ENCODE assay signal across 13 cellular contexts in the genomic region with DNA sequence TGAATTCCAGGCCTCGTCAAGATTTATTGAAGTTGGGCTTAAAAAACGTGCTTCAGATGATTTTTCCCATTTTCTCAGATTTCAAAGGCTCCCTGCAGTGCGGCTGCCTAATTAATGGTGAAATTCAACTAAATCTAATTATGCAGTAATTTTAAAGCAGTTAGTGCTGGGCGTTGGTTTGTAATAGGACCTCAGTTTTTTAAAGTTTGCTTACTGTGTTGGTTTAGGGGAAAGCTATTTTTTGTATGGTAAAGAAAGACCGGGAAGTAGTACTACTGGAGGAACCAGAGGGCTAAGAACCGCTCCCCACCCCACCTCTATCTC. TPM values are rescaled to one million over a fixed set of nuclear protein-coding genes. Genes with fewer than 3 reads are reported as not detected.
DNase-seq lines count a peak whose midpoint lies in the region; ATAC-seq, FAIRE-seq and TF ChIP-seq lines count a peak whose summit lies in the region.
"Had no signal": no experiment of that assay in that cellular context is flagged by ENCODE, and none has a peak within 500 bp of the region (broad histone marks: within the 10 kb centered on the region; RNA-seq: fewer than 3 reads in every experiment).

No MANE protein-coding gene starts in this region.

- H3K36me3 ChIP-seq in HEK293 (ENCODE audit: control insufficient read depth in 2 of 2, insufficient read depth in 1 of 2, low read length in 2 of 2) (peaks cover 10 to 20% of the 10 kb centered on the region in 2 experiments), kidney (ENCODE audit: control insufficient read depth in 1 of 2, insufficient read depth in 2 of 2, low read length in 2 of 2) (peaks cover 0 to 29% of the 10 kb centered on the region in 2 donors), skeletal muscle tissue (ENCODE audit: control insufficient read depth in 3 of 3, insufficient read depth in 3 of 3, low read length in 3 of 3) (no peaks in the 10 kb centered on the region)
- H3K36me3 ChIP-seq: neutrophil had no signal

- no peak for TF ChIP-seq CTCF in HEK293 (tag by site-specific recombination; IDR thresholded peaks at IDR 0.05)
- TF ChIP-seq CTCF in astrocyte of the cerebellum (IDR thresholded peaks at IDR 0.05; ENCODE audit: low read depth, low read length, missing control alignments) = no peak
- TF ChIP-seq CTCF in kidney (IDR thresholded peaks at IDR 0.05; ENCODE audit: borderline replicate concordance, extremely low read depth, insufficient read depth) = no peak

- H3K9me3 ChIP-seq in HEK293 (ENCODE audit: control insufficient read depth, insufficient read depth, low read depth, low read length) (no peaks in the 10 kb centered on the region), kidney (ENCODE audit: control insufficient read depth in 1 of 2, low read length in 2 of 2) (no peaks in the 10 kb centered on the region), skeletal muscle tissue (ENCODE audit: control insufficient read depth in 3 of 3, low read length in 3 of 3) (no peaks in the 10 kb centered on the region)
- H3K9me3 ChIP-seq: neutrophil had no signal

- POLR2A ChIA-PET in HEK293 (lab: Yijun Ruan, JAX) = no interaction called here

- H3K9ac ChIP-seq in kidney (ENCODE audit: low read length in 2 of 2) = peak overlapping the region; percentile 82 to 83
- H3K9ac ChIP-seq in skeletal muscle tissue (ENCODE audit: low read depth in 1 of 3, low read length in 3 of 3) = peak overlapping the region; percentile 57 to 87 (median 79)

- intact Hi-C loops in kidney (cut with DNase I) = no loop called here

- DNase-seq in astrocyte of the cerebellum (ENCODE audit: low read depth) (no peak), kidney (no peak), activated gamma-delta T cell (lab: John Stamatoyannopoulos, UW) (no peak), NCI-H1092 (lab: John Stamatoyannopoulos, UW) (no peak)
- DNase-seq: activated CD4-positive, alpha-beta T cell treated with anti-CD3 and anti-CD28 coated beads for 36 hours; activated naive CD8-positive, alpha-beta T cell treated with anti-CD3 and anti-CD28 coated beads, Interleukin-2, amount 10 ng/mL, durations not matched to agents 7 days and 5 days; CD4-positive, alpha-beta T cell had no signal

- no peak overlapping the region for H3K4me3 ChIP-seq in HEK293 (ENCODE audit: low read depth, low read length)
- peak overlapping the region; percentile 95 for H3K4me3 ChIP-seq in astrocyte of the cerebellum (ENCODE audit: low read depth, low read length)
- peak overlapping the region; percentile 17 to 65 for H3K4me3 ChIP-seq in kidney (ENCODE audit: low read length in 2 of 2)
- H3K4me3 ChIP-seq in skeletal muscle tissue (ENCODE audit: low read length in 3 of 3) = peak overlapping the region in 1 of 3 donors; percentile 62
- H3K4me3 ChIP-seq: K562 had no signal

- peak overlapping the region; percentile 96 for H3K27ac ChIP-seq in HEK293 (ENCODE audit: extremely low read depth, low read depth, low read length)
- peak overlapping the region; percentile 87 to 91 for H3K27ac ChIP-seq in kidney (ENCODE audit: low read depth in 2 of 2, low read length in 2 of 2)
- peak overlapping the region; percentile 72 for H3K27ac ChIP-seq in skeletal muscle tissue (ENCODE audit: low read depth, low read length)
- H3K27ac ChIP-seq: neutrophil had no signal

- FAIRE-seq in kidney (lab: Jason Lieb, UNC) = no peak
- FAIRE-seq: K562 had no signal

- CTCF ChIA-PET in HEK293 (lab: Yijun Ruan, JAX) = interaction anchor here (0.7 to 1.1 kb wide), 2 partner anchors 11 to 14 kb away, joined by 3 read pairs; no protein-coding TSS in a partner anchor

- in situ Hi-C loops in astrocyte of the cerebellum (cut with HindIII; ENCODE audit: low sequenced_read_pairs) = loop anchor here (25.0 kb wide), 2 partner anchors 895 to 1680 kb away; no protein-coding TSS in a partner anchor

- H3K4me1 ChIP-seq in HEK293 (ENCODE audit: control insufficient read depth, insufficient read depth, low read length) (peaks cover 35% of the 10 kb centered on the region), kidney (ENCODE audit: control insufficient read depth in 1 of 2, insufficient read depth in 1 of 2, low read depth in 1 of 2, low read length in 2 of 2) (peaks cover 17 to 21% of the 10 kb centered on the region in 2 donors), skeletal muscle tissue (ENCODE audit: control insufficient read depth in 3 of 3, insufficient read depth in 3 of 3, low read length in 3 of 3) (peaks cover 14 to 18% (median 18%) of the 10 kb centered on the region in 3 donors)

- no peaks in the 10 kb centered on the region for H3K27me3 ChIP-seq in skeletal muscle tissue (ENCODE audit: control insufficient read depth in 3 of 3, insufficient read depth in 3 of 3, low read length in 3 of 3)

- ATAC-seq in HG03439 (IDR thresholded peaks at IDR 0.05; ENCODE audit: unreplicated experiment) = no peak
- no peak for ATAC-seq in HG03280 (IDR thresholded peaks at IDR 0.05; ENCODE audit: unreplicated experiment)
- ATAC-seq: activated CD4-positive, alpha-beta T cell treated with anti-CD3 and anti-CD28 coated beads for 36 hours; K562 had no signal

TF ChIP-seq in HEK293, 187 proteins besides CTCF, POLR2A, EP300 and RAD21 (continues in another document):
- no peak for TF ChIP-seq ZNF223 (tag by site-specific recombination; IDR thresholded peaks at IDR 0.05)
- TF ChIP-seq ZBTB7A (tag by site-specific recombination; IDR thresholded peaks at IDR 0.05; ENCODE audit: low read depth) = no peak
- TF ChIP-seq ZNF112 (tag by site-specific recombination; IDR thresholded peaks at IDR 0.05) = no peak
- TF ChIP-seq, protein P1, sequence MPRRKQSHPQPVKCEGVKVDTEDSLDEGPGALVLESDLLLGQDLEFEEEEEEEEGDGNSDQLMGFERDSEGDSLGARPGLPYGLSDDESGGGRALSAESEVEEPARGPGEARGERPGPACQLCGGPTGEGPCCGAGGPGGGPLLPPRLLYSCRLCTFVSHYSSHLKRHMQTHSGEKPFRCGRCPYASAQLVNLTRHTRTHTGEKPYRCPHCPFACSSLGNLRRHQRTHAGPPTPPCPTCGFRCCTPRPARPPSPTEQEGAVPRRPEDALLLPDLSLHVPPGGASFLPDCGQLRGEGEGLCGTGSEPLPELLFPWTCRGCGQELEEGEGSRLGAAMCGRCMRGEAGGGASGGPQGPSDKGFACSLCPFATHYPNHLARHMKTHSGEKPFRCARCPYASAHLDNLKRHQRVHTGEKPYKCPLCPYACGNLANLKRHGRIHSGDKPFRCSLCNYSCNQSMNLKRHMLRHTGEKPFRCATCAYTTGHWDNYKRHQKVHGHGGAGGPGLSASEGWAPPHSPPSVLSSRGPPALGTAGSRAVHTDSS (tag by site-specific recombination; IDR thresholded peaks at IDR 0.05) = no peak
- TF ChIP-seq ZNF114 (tag by site-specific recombination; IDR thresholded peaks at IDR 0.05) = no peak
- TF ChIP-seq ZNF514 (tag by site-specific recombination; IDR thresholded peaks at IDR 0.05) = no peak
- TF ChIP-seq, protein P2, sequence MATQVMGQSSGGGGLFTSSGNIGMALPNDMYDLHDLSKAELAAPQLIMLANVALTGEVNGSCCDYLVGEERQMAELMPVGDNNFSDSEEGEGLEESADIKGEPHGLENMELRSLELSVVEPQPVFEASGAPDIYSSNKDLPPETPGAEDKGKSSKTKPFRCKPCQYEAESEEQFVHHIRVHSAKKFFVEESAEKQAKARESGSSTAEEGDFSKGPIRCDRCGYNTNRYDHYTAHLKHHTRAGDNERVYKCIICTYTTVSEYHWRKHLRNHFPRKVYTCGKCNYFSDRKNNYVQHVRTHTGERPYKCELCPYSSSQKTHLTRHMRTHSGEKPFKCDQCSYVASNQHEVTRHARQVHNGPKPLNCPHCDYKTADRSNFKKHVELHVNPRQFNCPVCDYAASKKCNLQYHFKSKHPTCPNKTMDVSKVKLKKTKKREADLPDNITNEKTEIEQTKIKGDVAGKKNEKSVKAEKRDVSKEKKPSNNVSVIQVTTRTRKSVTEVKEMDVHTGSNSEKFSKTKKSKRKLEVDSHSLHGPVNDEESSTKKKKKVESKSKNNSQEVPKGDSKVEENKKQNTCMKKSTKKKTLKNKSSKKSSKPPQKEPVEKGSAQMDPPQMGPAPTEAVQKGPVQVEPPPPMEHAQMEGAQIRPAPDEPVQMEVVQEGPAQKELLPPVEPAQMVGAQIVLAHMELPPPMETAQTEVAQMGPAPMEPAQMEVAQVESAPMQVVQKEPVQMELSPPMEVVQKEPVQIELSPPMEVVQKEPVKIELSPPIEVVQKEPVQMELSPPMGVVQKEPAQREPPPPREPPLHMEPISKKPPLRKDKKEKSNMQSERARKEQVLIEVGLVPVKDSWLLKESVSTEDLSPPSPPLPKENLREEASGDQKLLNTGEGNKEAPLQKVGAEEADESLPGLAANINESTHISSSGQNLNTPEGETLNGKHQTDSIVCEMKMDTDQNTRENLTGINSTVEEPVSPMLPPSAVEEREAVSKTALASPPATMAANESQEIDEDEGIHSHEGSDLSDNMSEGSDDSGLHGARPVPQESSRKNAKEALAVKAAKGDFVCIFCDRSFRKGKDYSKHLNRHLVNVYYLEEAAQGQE (tag by site-specific recombination; IDR thresholded peaks at IDR 0.05) = no peak
- TF ChIP-seq YY1 (tag by site-specific recombination; IDR thresholded peaks at IDR 0.05) = no peak
- no peak for TF ChIP-seq ZNF324 (tag by site-specific recombination; IDR thresholded peaks at IDR 0.05)
- TF ChIP-seq ZNF747 (tag by site-specific recombination; IDR thresholded peaks at IDR 0.05) = no peak
- TF ChIP-seq ZNF677 (tag by site-specific recombination; IDR thresholded peaks at IDR 0.05) = no peak
- peak; percentile 43; the same call in 1 of the 2 replicates for TF ChIP-seq KLF1 (tag by site-specific recombination; IDR thresholded peaks at IDR 0.05)
- TF ChIP-seq, protein P3, sequence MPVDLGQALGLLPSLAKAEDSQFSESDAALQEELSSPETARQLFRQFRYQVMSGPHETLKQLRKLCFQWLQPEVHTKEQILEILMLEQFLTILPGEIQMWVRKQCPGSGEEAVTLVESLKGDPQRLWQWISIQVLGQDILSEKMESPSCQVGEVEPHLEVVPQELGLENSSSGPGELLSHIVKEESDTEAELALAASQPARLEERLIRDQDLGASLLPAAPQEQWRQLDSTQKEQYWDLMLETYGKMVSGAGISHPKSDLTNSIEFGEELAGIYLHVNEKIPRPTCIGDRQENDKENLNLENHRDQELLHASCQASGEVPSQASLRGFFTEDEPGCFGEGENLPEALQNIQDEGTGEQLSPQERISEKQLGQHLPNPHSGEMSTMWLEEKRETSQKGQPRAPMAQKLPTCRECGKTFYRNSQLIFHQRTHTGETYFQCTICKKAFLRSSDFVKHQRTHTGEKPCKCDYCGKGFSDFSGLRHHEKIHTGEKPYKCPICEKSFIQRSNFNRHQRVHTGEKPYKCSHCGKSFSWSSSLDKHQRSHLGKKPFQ (tag by site-specific recombination; IDR thresholded peaks at IDR 0.05) = no peak

RNA-seq across cellular contexts. Expression of a gene that starts 11.6 kb away (rescaled TPM):
- total RNA-seq in kidney = 191 TPM
- polyA plus RNA-seq in kidney (ENCODE audit: insufficient read depth, low read depth, low replicate concordance) = 42.5 TPM
- 12.0 TPM for total RNA-seq in skeletal muscle tissue
- total RNA-seq: activated CD4-positive, alpha-beta T cell treated with anti-CD3 and anti-CD28 coated beads for 36 hours; activated naive CD8-positive, alpha-beta T cell treated with anti-CD3 and anti-CD28 coated beads, Interleukin-2, amount 10 ng/mL, durations not matched to agents 7 days and 5 days; CD4-positive, alpha-beta T cell had no signal

Comparison
In these comparisons a context has a peak if more than half of its experiments do, and no peak if none do; other contexts are left out.
1. RNA of a gene that starts 11.6 kb away (total RNA-seq): 191 TPM in kidney (single experiment); 12.0 TPM in skeletal muscle tissue (single experiment); every median in the first group is over 10 times any median in the second.
2. Peak in every context shown above with its lines, with median percentiles within 50 percentile points of each other: H3K27ac ChIP-seq.